Comparison of ENCODE assay signal across 15 cellular contexts in the genomic region with DNA sequence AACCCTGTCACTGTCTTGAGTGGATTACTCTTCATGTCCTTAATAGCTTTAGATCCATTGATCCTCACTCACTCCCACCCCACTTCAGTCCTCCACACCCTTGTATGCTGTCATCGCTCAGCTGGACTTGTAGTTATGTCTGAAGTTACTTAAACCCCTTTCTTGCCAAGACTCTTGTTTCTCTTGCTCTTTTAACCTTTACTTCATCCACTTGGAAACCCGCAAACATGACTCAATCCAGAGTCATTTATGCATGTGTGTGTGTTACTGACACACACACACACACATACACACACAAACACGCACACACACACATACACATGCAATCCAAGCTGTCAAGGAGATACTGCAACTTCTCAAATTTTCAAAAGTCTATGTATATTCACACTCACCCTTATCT.
A peak's percentile ranks its signal among the peaks of the same experiment; 100 is the strongest.
DNase-seq lines count a peak whose midpoint lies in the region; ATAC-seq and TF ChIP-seq lines count a peak whose summit lies in the region.
"Had no signal": no experiment of that assay in that cellular context is flagged by ENCODE, and none has a peak within 500 bp of the region (broad histone marks: within the 10 kb centered on the region; RNA-seq: fewer than 3 reads in every experiment).

No MANE protein-coding gene starts in this region.

- H3K27ac ChIP-seq in VCaP (peak overlapping the region; percentile 75), gastroesophageal sphincter (no peak overlapping the region)

- H3K36me3 ChIP-seq in gastroesophageal sphincter, result peaks cover 0 to 35% of the 10 kb centered on the region in 2 donors

- DNase-seq in NCI-H82 (lab: John Stamatoyannopoulos, UW) (peak; percentile 45), NCI-H82 treated with DMSO at 0.1 percent for 48 hours (lab: John Stamatoyannopoulos, UW; ENCODE audit: unreplicated experiment) (no peak), stromal cell of bone marrow (ENCODE audit: low read depth) (peak; percentile 95), NCI-H1417 treated with DMSO at 0.1 percent for 48 hours (lab: John Stamatoyannopoulos, UW) (no peak)
- DNase-seq: 8988T; activated T-cell treated with anti-CD3 and anti-CD28 coated beads, Interleukin-2, amount 50 U/mL, for 48 hours; NCI-H748 treated with DMSO at 0.1 percent for 48 hours; thyroid gland had no signal

- 53 to 55% methylated on average over 3 of the region's 3 CpGs for WGBS in gastroesophageal sphincter (ENCODE audit: low coverage in 1 of 2), 2 donors

- ATAC-seq in gastroesophageal sphincter (peak; percentile 84), HG03108 (IDR thresholded peaks at IDR 0.05; ENCODE audit: unreplicated experiment) (no peak), HG03196 (IDR thresholded peaks at IDR 0.05; ENCODE audit: unreplicated experiment) (no peak)
- ATAC-seq: WTC11 had no signal

- H3K27me3 ChIP-seq in gastroesophageal sphincter, result no peaks in the 10 kb centered on the region
- H3K27me3 ChIP-seq: ascending aorta, thyroid gland had no signal

- no peak for TF ChIP-seq CTCF in VCaP (conservative IDR thresholded peaks at IDR 0.05)
- no peak for TF ChIP-seq CTCF in gastroesophageal sphincter (IDR thresholded peaks at IDR 0.05)

- H3K9me3 ChIP-seq in gastroesophageal sphincter, result no peaks in the 10 kb centered on the region
- H3K9me3 ChIP-seq: ascending aorta, thyroid gland had no signal

- peaks cover 0 to 31% (median 0%) of the 10 kb centered on the region in 3 donors for H3K4me1 ChIP-seq in gastroesophageal sphincter

- no peak for TF ChIP-seq EP300 in gastroesophageal sphincter (IDR thresholded peaks at IDR 0.05)

- no peak for TF ChIP-seq POLR2A in gastroesophageal sphincter (IDR thresholded peaks at IDR 0.05)

- H3K4me3 ChIP-seq in gastroesophageal sphincter, result no peak overlapping the region
- H3K4me3 ChIP-seq: ascending aorta, smooth muscle cell, thyroid gland had no signal

Comparison
In these comparisons a context has a peak if more than half of its experiments do, and no peak if none do; other contexts are left out.
1. DNase-seq: peak in NCI-H82 (single experiment) and stromal cell of bone marrow (single experiment); none in NCI-H82 treated with DMSO at 0.1 percent for 48 hours (single experiment) and NCI-H1417 treated with DMSO at 0.1 percent for 48 hours (single experiment).